ENCODE assay signal across 8 cellular contexts in genomic region chr20:3797592-3798404, GRCh38. TPM values are rescaled to one million over a fixed set of nuclear protein-coding genes. Genes with fewer than 3 reads are reported as not detected.
DNase-seq lines count a peak whose midpoint lies in the region; ATAC-seq, FAIRE-seq and TF ChIP-seq lines count a peak whose summit lies in the region.

No MANE protein-coding gene starts in this region.

- peak; percentile 53 for ATAC-seq in RWPE2 (ENCODE audit: low read depth)

- no peaks in the 10 kb centered on the region for H3K9me3 Mint-ChIP-seq in CD14-positive monocyte

- peaks cover 3% of the 10 kb centered on the region in 2 experiments for H4K20me1 ChIP-seq in H1 (replicated peaks in 1 of 2; ENCODE audit: control insufficient read depth in 1 of 2, insufficient read depth in 2 of 2, low read length in 2 of 2)

- peak overlapping the region; percentile 63 to 98; a peak in 2 of 4 replicates for H3K4me2 ChIP-seq in H1 (ENCODE audit: insufficient read depth in 1 of 2, low read depth in 2 of 2, low read length in 2 of 2)

- peaks cover 43% of the 10 kb centered on the region for H3K4me1 Mint-ChIP-seq in CD14-positive monocyte

- H4K91ac ChIP-seq in H1 (replicated peaks; ENCODE audit: insufficient read length, low read length) = no peak overlapping the region

- no peaks in the 10 kb centered on the region for H3K9me3 ChIP-seq in RWPE2 (ENCODE audit: severe bottlenecking)
- no peaks in the 10 kb centered on the region for H3K9me3 ChIP-seq in H1 (ENCODE audit: insufficient read depth in 2 of 2, low read depth in 1 of 2, low read length in 1 of 2)
- no peaks in the 10 kb centered on the region for H3K9me3 ChIP-seq in sigmoid colon

- peak overlapping the region in 3 of 7 donors; percentile 58 to 74 (median 72) for H3K27ac Mint-ChIP-seq in CD14-positive monocyte

- POLR2A ChIA-PET in H1 (lab: Charles Lee; ENCODE audit: partially characterized antibody) = no interaction called here

- H3K27me3 ChIP-seq in RWPE2 (ENCODE audit: insufficient read depth, poor library complexity, severe bottlenecking) (no peaks in the 10 kb centered on the region), H1 (replicated peaks in 1 of 4; ENCODE audit: control insufficient read depth in 3 of 4, extremely low read depth in 1 of 4, insufficient read depth in 3 of 4, low read length in 3 of 4) (peaks cover 0 to 3% (median 0%) of the 10 kb centered on the region in 4 experiments; a peak in 1 of 7 replicates), sigmoid colon (no peaks in the 10 kb centered on the region)

- H3K14ac ChIP-seq in H1 (ENCODE audit: insufficient read length) = no peak overlapping the region

- H3K4me3 Mint-ChIP-seq in CD14-positive monocyte = peak overlapping the region in 1 of 2 donors; percentile 73

- H2BK5ac ChIP-seq in H1 (ENCODE audit: low read depth, low read length) = no peak overlapping the region

- no peak overlapping the region for H3K4ac ChIP-seq in H1 (replicated peaks; ENCODE audit: insufficient read length, low read depth, low read length)

- no peak overlapping the region for H3K23ac ChIP-seq in H1 (ENCODE audit: insufficient read length)

- no peaks in the 10 kb centered on the region; a peak in 1 of 4 replicates for H3K79me2 ChIP-seq in H1 (ENCODE audit: control insufficient read depth in 1 of 2, insufficient read depth in 2 of 2, low read length in 2 of 2)

- H3K4me3 ChIP-seq in RWPE2 (ENCODE audit: severe bottlenecking) = peak overlapping the region; percentile 82
- H3K4me3 ChIP-seq in H1 (ENCODE audit: extremely low read depth in 1 of 4, insufficient read depth in 2 of 4, low read depth in 3 of 4, low read length in 4 of 4) = peak overlapping the region in 1 of 4 experiments; percentile 85; a peak in 1 of 8 replicates
- H3K4me3 ChIP-seq in sigmoid colon = peak overlapping the region in 3 of 4 donors; percentile 68 to 79 (median 72)

- H3K23me2 ChIP-seq in H1 (ENCODE audit: low read depth, low read length) = peaks cover 9% of the 10 kb centered on the region; the same call in 1 of the 2 replicates

- H4K8ac ChIP-seq in H1 (ENCODE audit: extremely low read depth, insufficient read depth, low read length) = no peak overlapping the region

- H3K56ac ChIP-seq in H1 (replicated peaks; ENCODE audit: insufficient read length, low read depth, low read length) = no peak overlapping the region

- DNase-seq in activated CD4-positive, alpha-beta T cell treated with anti-CD3 and anti-CD28 coated beads for 4 hours = peak; percentile 38 to 41
- no peak for DNase-seq in activated CD4-positive, alpha-beta T cell treated with anti-CD3 and anti-CD28 coated beads, Interleukin-2, amount 50 U/mL, for 4 hours
- DNase-seq in RWPE2 (ENCODE audit: low spot score) = no peak
- no peak for DNase-seq in H1 (ENCODE audit: low read depth in 1 of 2, low spot score in 2 of 2)
- DNase-seq in sigmoid colon = no peak
- no peak for DNase-seq in SW 1271 (lab: John Stamatoyannopoulos, UW)
- DNase-seq in NCI-H2227 (lab: John Stamatoyannopoulos, UW; ENCODE audit: unreplicated experiment) = no peak
- DNase-seq in CD14-positive monocyte (ENCODE audit: low spot score) = no peak

- H3K36me3 ChIP-seq in RWPE2 (ENCODE audit: low read depth) (peaks cover 60% of the 10 kb centered on the region), H1 (ENCODE audit: control insufficient read depth in 2 of 4, insufficient read depth in 4 of 4, low read length in 3 of 4) (peaks cover 4 to 17% (median 15%) of the 10 kb centered on the region in 4 experiments; a peak in 7 of 8 replicates), sigmoid colon (peaks cover 7 to 42% (median 30%) of the 10 kb centered on the region in 4 donors)

- no peak overlapping the region; the same call in 1 of the 2 replicates for H2AK5ac ChIP-seq in H1 (ENCODE audit: low read depth, low read length)

- no peak for TF ChIP-seq POLR2A in H1 (IDR thresholded peaks at IDR 0.05; ENCODE audit: control extremely low read depth in 1 of 2, low read depth in 2 of 2, low read length in 2 of 2)
- no peak for TF ChIP-seq POLR2A in sigmoid colon (IDR thresholded peaks at IDR 0.05)

- no peaks in the 10 kb centered on the region; the same call in 1 of the 2 replicates for H3K79me1 ChIP-seq in H1 (ENCODE audit: low read depth, low read length)

- H3K27ac ChIP-seq in RWPE2 (ENCODE audit: poor library complexity, severe bottlenecking) (peak overlapping the region; percentile 74), H1 (ENCODE audit: low read depth, low read length) (no peak overlapping the region), sigmoid colon (peak overlapping the region; percentile 47 to 99 (median 98))

- FAIRE-seq in H1 (lab: Jason Lieb, UNC) = no peak

- no peak overlapping the region for H3K9ac ChIP-seq in H1 (replicated peaks in 1 of 4; ENCODE audit: extremely low read depth in 1 of 4, low read depth in 3 of 4, low read length in 3 of 4)

- H2BK15ac ChIP-seq in H1 (ENCODE audit: low read length) = no peak overlapping the region

- peaks cover 11% of the 10 kb centered on the region for H3K4me1 ChIP-seq in RWPE2 (ENCODE audit: insufficient read depth, poor library complexity, severe bottlenecking)
- H3K4me1 ChIP-seq in H1 (replicated peaks in 1 of 4; ENCODE audit: control insufficient read depth in 3 of 4, insufficient read depth in 4 of 4, low read length in 3 of 4) = peaks cover 5 to 35% (median 28%) of the 10 kb centered on the region in 4 experiments
- peaks cover 0 to 50% (median 44%) of the 10 kb centered on the region in 4 donors for H3K4me1 ChIP-seq in sigmoid colon

- no peak for TF ChIP-seq CTCF in RWPE2 (IDR thresholded peaks at IDR 0.05; ENCODE audit: poor library complexity, severe bottlenecking)
- no peak for TF ChIP-seq CTCF in H1 (IDR thresholded peaks at IDR 0.05; ENCODE audit: control extremely low read depth in 1 of 3, insufficient read depth in 1 of 3, low read depth in 1 of 3, low read length in 3 of 3)
- TF ChIP-seq CTCF in sigmoid colon (IDR thresholded peaks at IDR 0.05) = no peak
- no peak for TF ChIP-seq CTCF in CD14-positive monocyte (IDR thresholded peaks at IDR 0.05)

- TF ChIP-seq RAD21 in H1 (IDR thresholded peaks at IDR 0.05 in 1 of 2, conservative IDR thresholded peaks at IDR 0.05 in 1 of 2; ENCODE audit: low read depth in 2 of 2, low read length in 2 of 2) = no peak

- WGBS in H1 (ENCODE audit: extremely low coverage in 1 of 2, insufficient coverage in 1 of 2, insufficient read length in 1 of 2, insufficient replicate concordance in 2 of 2, low coverage in 1 of 2, low lambda C conversion rate in 2 of 2, missing lambda C conversion rate in 1 of 2), 2 experiments = 79% methylated on average over 14 of the region's 19 CpGs; no CpG with 5 or more reads in 1 of the 2 experiments
- 46 to 53% methylated on average over 19 of the region's 19 CpGs for WGBS in sigmoid colon, 2 donors

- CTCF ChIA-PET in H1 (lab: Charles Lee; ENCODE audit: partially characterized antibody) = interaction anchor here (0.6 kb wide), 1 partner anchor 744 kb away, joined by 3 read pairs; no protein-coding TSS in a partner anchor

- H2BK12ac ChIP-seq in H1 (ENCODE audit: low read depth, low read length) = peak overlapping the region; percentile 35; the same call in 1 of the 2 replicates

- intact Hi-C loops in sigmoid colon (cut with DNase I) = loop anchor here (2.0 kb wide), 1 partner anchor 13 kb away; no protein-coding TSS in a partner anchor
- intact Hi-C loops in CD14-positive monocyte (cut with micrococcal nuclease) = no loop called here

- peaks cover 0 to 6% (median 0%) of the 10 kb centered on the region in 3 donors for H3K27me3 Mint-ChIP-seq in CD14-positive monocyte (ENCODE audit: low read depth in 3 of 3)

- H2AFZ ChIP-seq in H1 (ENCODE audit: low read length) = no peak overlapping the region

- TF ChIP-seq EP300 in H1 (IDR thresholded peaks at IDR 0.05; ENCODE audit: borderline replicate concordance in 1 of 2, low read depth in 2 of 2, low read length in 2 of 2) (no peak), sigmoid colon (IDR thresholded peaks at IDR 0.05) (no peak)

- H3K36me3 Mint-ChIP-seq in CD14-positive monocyte = peaks cover 20 to 33% of the 10 kb centered on the region in 2 donors

- no peak overlapping the region for H2BK20ac ChIP-seq in H1 (ENCODE audit: low read length)

- H2BK120ac ChIP-seq in H1 (replicated peaks; ENCODE audit: low read depth, low read length) = no peak overlapping the region

- H3K18ac ChIP-seq in H1 (ENCODE audit: extremely low read depth, low read length) = no peak overlapping the region

- H4K5ac ChIP-seq in H1 (ENCODE audit: insufficient read length, low read depth, low read length) = no peak overlapping the region

RNA-seq across cellular contexts. Expression of gene CDC25B, which starts 1.7 kb away (rescaled TPM):
- total RNA-seq in H1 (2021; fragmentation: NEBNext Ultra II Directional; extraction: Animal tissue kit (Norgen Biotek cat#: 25700)) = 30.3 and 31.2 TPM in 2 replicates
- polyA plus RNA-seq in H1 (2011; rRNA removed) (21.7 and 32.4 TPM in 2 replicates), sigmoid colon (10 to 100 TPM; 12.5 to 65.8 (median 13.8) TPM), CD14-positive monocyte (1 to 10 TPM; 3.6 to 4.0 TPM)
- 21.8 TPM for polyA plus RNA-seq in H1 (2011; cell fraction: cytosol; rRNA removed)
- 69.1 TPM for polyA plus RNA-seq in H1 (2011; cell fraction: nucleus; rRNA removed)
- polyA plus RNA-seq in H1 (2012, experiment 1 of 2) = 28.3 to 33.6 TPM (median 29.7 TPM) in 4 replicates
- polyA plus RNA-seq in H1 (2012, experiment 2 of 2) = 28.7 TPM
- polyA plus RNA-seq in H1 (2013, experiment 1 of 2) = 18.1 TPM
- polyA plus RNA-seq in H1 (2013, experiment 2 of 2) = 16.5 TPM
- polyA minus RNA-seq in H1 (2011; rRNA and poly(A)+ RNA removed) = 12.9 and 21.6 TPM in 2 replicates
- polyA minus RNA-seq in H1 (2011; cell fraction: cytosol; rRNA and poly(A)+ RNA removed) = 19.9 TPM
- polyA minus RNA-seq in H1 (2011; cell fraction: nucleus; rRNA and poly(A)+ RNA removed) = 16.8 TPM
- 10 to 100 TPM; 18.9 to 59.8 (median 26.9) TPM for total RNA-seq in sigmoid colon

RNA-seq across cellular contexts. Expression of gene CENPB, which starts 11.3 kb away (rescaled TPM):
- 51.6 and 52.8 TPM in 2 replicates for total RNA-seq in H1 (2021; fragmentation: NEBNext Ultra II Directional; extraction: Animal tissue kit (Norgen Biotek cat#: 25700))
- polyA plus RNA-seq in H1 (2011; rRNA removed) = 17.7 and 25.2 TPM in 2 replicates
- polyA plus RNA-seq in H1 (2011; cell fraction: cytosol; rRNA removed) = 27.2 TPM
- polyA plus RNA-seq in H1 (2011; cell fraction: nucleus; rRNA removed) = 20.7 TPM
- polyA plus RNA-seq in H1 (2012, experiment 1 of 2) = 30.1 to 45.6 TPM (median 44.3 TPM) in 4 replicates
- polyA plus RNA-seq in H1 (2012, experiment 2 of 2) = 37.2 TPM
- 25.0 TPM for polyA plus RNA-seq in H1 (2013, experiment 1 of 2)
- 25.0 TPM for polyA plus RNA-seq in H1 (2013, experiment 2 of 2)
- 18.1 and 24.6 TPM in 2 replicates for polyA minus RNA-seq in H1 (2011; rRNA and poly(A)+ RNA removed)
- polyA minus RNA-seq in H1 (2011; cell fraction: cytosol; rRNA and poly(A)+ RNA removed) = 29.3 TPM
- 17.5 TPM for polyA minus RNA-seq in H1 (2011; cell fraction: nucleus; rRNA and poly(A)+ RNA removed)
- 10 to 100 TPM; 73.4 to 99.9 (median 84.3) TPM for total RNA-seq in sigmoid colon
- 10 to 100 TPM; 52.7 to 71.4 (median 58.9) TPM for polyA plus RNA-seq in sigmoid colon
- polyA plus RNA-seq in CD14-positive monocyte = 1 to 10 TPM; 1.1 to 1.4 TPM

RNA-seq across cellular contexts. Expression of gene SPEF1, which starts 16.6 kb away (rescaled TPM):
- 0.65 and 0.71 TPM in 2 replicates for total RNA-seq in H1 (2021; fragmentation: NEBNext Ultra II Directional; extraction: Animal tissue kit (Norgen Biotek cat#: 25700))
- polyA plus RNA-seq in H1 (2011; rRNA removed) (0.50 and 0.51 TPM in 2 replicates), sigmoid colon (under 1 TPM in 1 of 3 donors, not detected in 2; 0.12 TPM), CD14-positive monocyte (not detected)
- polyA plus RNA-seq in H1 (2011; cell fraction: cytosol; rRNA removed) = 0.78 TPM
- 0.88 TPM for polyA plus RNA-seq in H1 (2011; cell fraction: nucleus; rRNA removed)
- 0.56 to 0.80 TPM (median 0.68 TPM) in 4 replicates for polyA plus RNA-seq in H1 (2012, experiment 1 of 2)
- polyA plus RNA-seq in H1 (2012, experiment 2 of 2) = 0.64 TPM
- polyA plus RNA-seq in H1 (2013, experiment 1 of 2) = 0.43 TPM
- polyA plus RNA-seq in H1 (2013, experiment 2 of 2) = 0.37 TPM
- polyA minus RNA-seq in H1 (2011; rRNA and poly(A)+ RNA removed) = 0.37 TPM in 1 of 2 replicates, not detected in the other
- polyA minus RNA-seq in H1 (2011; cell fraction: cytosol; rRNA and poly(A)+ RNA removed) = not detected
- 0.50 TPM for polyA minus RNA-seq in H1 (2011; cell fraction: nucleus; rRNA and poly(A)+ RNA removed)
- total RNA-seq in sigmoid colon = under 1 TPM in 1 of 4 donors, not detected in 3; 0.81 TPM

RNA-seq across cellular contexts. Expression of gene AP5S1, which starts 22.5 kb away (rescaled TPM):
- 3.4 and 3.7 TPM in 2 replicates for total RNA-seq in H1 (2021; fragmentation: NEBNext Ultra II Directional; extraction: Animal tissue kit (Norgen Biotek cat#: 25700))
- polyA plus RNA-seq in H1 (2011; rRNA removed) = 3.3 and 4.0 TPM in 2 replicates
- 3.0 TPM for polyA plus RNA-seq in H1 (2011; cell fraction: cytosol; rRNA removed)
- polyA plus RNA-seq in H1 (2011; cell fraction: nucleus; rRNA removed) = 3.1 TPM
- 3.0 to 4.2 TPM (median 3.7 TPM) in 4 replicates for polyA plus RNA-seq in H1 (2012, experiment 1 of 2)
- polyA plus RNA-seq in H1 (2012, experiment 2 of 2) = 2.7 TPM
- 1.9 TPM for polyA plus RNA-seq in H1 (2013, experiment 1 of 2)
- polyA plus RNA-seq in H1 (2013, experiment 2 of 2) = 1.6 TPM
- 2.3 and 4.1 TPM in 2 replicates for polyA minus RNA-seq in H1 (2011; rRNA and poly(A)+ RNA removed)
- 3.4 TPM for polyA minus RNA-seq in H1 (2011; cell fraction: cytosol; rRNA and poly(A)+ RNA removed)
- 3.4 TPM for polyA minus RNA-seq in H1 (2011; cell fraction: nucleus; rRNA and poly(A)+ RNA removed)
- 10 to 100 TPM in 1 of 4 donors, 1 to 10 TPM in 3; 5.4 to 11.8 (median 7.3) TPM for total RNA-seq in sigmoid colon
- polyA plus RNA-seq in sigmoid colon = 10 to 100 TPM; 10.8 to 14.5 (median 14.1) TPM
- polyA plus RNA-seq in CD14-positive monocyte = 10 to 100 TPM in 1 of 2 donors, 1 to 10 TPM in 1; 8.6 to 10.8 TPM

RNA-seq across cellular contexts. Expression of gene ADISSP, which starts 30.2 kb away (rescaled TPM):
- 111 and 117 TPM in 2 replicates for total RNA-seq in H1 (2021; fragmentation: NEBNext Ultra II Directional; extraction: Animal tissue kit (Norgen Biotek cat#: 25700))
- polyA plus RNA-seq in H1 (2011; rRNA removed) (141 and 202 TPM in 2 replicates), sigmoid colon (10 to 100 TPM; 15.7 to 38.1 (median 18.0) TPM), CD14-positive monocyte (10 to 100 TPM; 59.6 to 68.5 TPM)
- polyA plus RNA-seq in H1 (2011; cell fraction: cytosol; rRNA removed) = 101 TPM
- 110 TPM for polyA plus RNA-seq in H1 (2011; cell fraction: nucleus; rRNA removed)
- 73.7 to 130 TPM (median 117 TPM) in 4 replicates for polyA plus RNA-seq in H1 (2012, experiment 1 of 2)
- polyA plus RNA-seq in H1 (2012, experiment 2 of 2) = 104 TPM
- 98.3 TPM for polyA plus RNA-seq in H1 (2013, experiment 1 of 2)
- 102 TPM for polyA plus RNA-seq in H1 (2013, experiment 2 of 2)
- 43.6 and 51.4 TPM in 2 replicates for polyA minus RNA-seq in H1 (2011; rRNA and poly(A)+ RNA removed)
- 71.0 TPM for polyA minus RNA-seq in H1 (2011; cell fraction: cytosol; rRNA and poly(A)+ RNA removed)
- 41.3 TPM for polyA minus RNA-seq in H1 (2011; cell fraction: nucleus; rRNA and poly(A)+ RNA removed)
- total RNA-seq in sigmoid colon = 100 to 1,000 TPM in 1 of 4 donors, 10 to 100 TPM in 3; 53.2 to 116 (median 69.6) TPM

Comparison
In these comparisons a context has a peak if more than half of its experiments do, and no peak if none do; other contexts are left out.
1. DNase-seq: peak in activated CD4-positive, alpha-beta T cell treated with anti-CD3 and anti-CD28 coated beads for 4 hours (2 of 2); none in activated CD4-positive, alpha-beta T cell treated with anti-CD3 and anti-CD28 coated beads, Interleukin-2, amount 50 U/mL, for 4 hours (0 of 2), RWPE2 (single experiment), H1 (0 of 2), sigmoid colon (single experiment), SW 1271 (0 of 2), NCI-H2227 (single experiment) and CD14-positive monocyte (single experiment).